Comparison of ENCODE assay signal across 11 cellular contexts in genomic region chr16:24988137-24988535, GRCh38. TPM values are rescaled to one million over a fixed set of nuclear protein-coding genes. Genes with fewer than 3 reads are reported as not detected.
DNase-seq lines count a peak whose midpoint lies in the region; ATAC-seq and TF ChIP-seq lines count a peak whose summit lies in the region.
"Had no signal": no experiment of that assay in that cellular context is flagged by ENCODE, and none has a peak within 500 bp of the region (broad histone marks: within the 10 kb centered on the region; RNA-seq: fewer than 3 reads in every experiment).

No MANE protein-coding gene starts in this region.

- DNase-seq in activated T-cell treated with anti-CD3 and anti-CD28 coated beads, Interleukin-2, amount 50 U/mL, for 24 hours, result no peak
- no peak for DNase-seq in activated T-cell treated with anti-CD3 and anti-CD28 coated beads, Interleukin-2, amount 50 U/mL, for 48 hours
- DNase-seq in brain microvascular endothelial cell (no peak), lung microvascular endothelial cell (ENCODE audit: low read depth in 2 of 2) (peak; percentile 61 to 90), thyroid gland (no peak), NCI-H1417 treated with DMSO at 0.1 percent for 48 hours (lab: John Stamatoyannopoulos, UW) (no peak), amygdala (lab: John Stamatoyannopoulos, UW) (no peak)
- DNase-seq: 8988T; activated CD4-positive, alpha-beta T cell treated with anti-CD3 and anti-CD28 coated beads, Interleukin-2, amount 50 U/mL, for 1 hour; occipital lobe had no signal

- H3K36me3 ChIP-seq in brain microvascular endothelial cell (replicated peaks) (no peaks in the 10 kb centered on the region), thyroid gland (no peaks in the 10 kb centered on the region)

- H3K4me1 Mint-ChIP-seq in activated T-cell treated with anti-CD3 and anti-CD28 coated beads, Interleukin-2, amount 50 U/mL, for 24 hours (ENCODE audit: low read depth), result peaks cover 80% of the 10 kb centered on the region

- H3K27ac ChIP-seq in brain microvascular endothelial cell (peak overlapping the region; percentile 98), thyroid gland (peak overlapping the region in 2 of 3 donors; percentile 64 to 73)

- TF ChIP-seq CTCF in brain microvascular endothelial cell (IDR thresholded peaks at IDR 0.05; ENCODE audit: low read depth, low read length, missing control alignments), result no peak
- TF ChIP-seq CTCF in thyroid gland (IDR thresholded peaks at IDR 0.05), result no peak

- H3K9me3 Mint-ChIP-seq in activated T-cell treated with anti-CD3 and anti-CD28 coated beads, Interleukin-2, amount 50 U/mL, for 24 hours, result no peaks in the 10 kb centered on the region

- in situ Hi-C loops in brain microvascular endothelial cell (cut with HindIII; ENCODE audit: low pct_ligation_motif_present, low sequenced_read_pairs), result no loop called here

- no peaks in the 10 kb centered on the region for H3K27me3 ChIP-seq in brain microvascular endothelial cell (replicated peaks)
- no peaks in the 10 kb centered on the region for H3K27me3 ChIP-seq in thyroid gland

- no peak for ATAC-seq in HG02870 (IDR thresholded peaks at IDR 0.05; ENCODE audit: unreplicated experiment)

- peaks cover 25 to 51% of the 10 kb centered on the region in 2 donors for H3K4me1 ChIP-seq in thyroid gland

- peaks cover 3% of the 10 kb centered on the region for H3K36me3 Mint-ChIP-seq in activated T-cell treated with anti-CD3 and anti-CD28 coated beads, Interleukin-2, amount 50 U/mL, for 24 hours (ENCODE audit: low read depth)

- peak overlapping the region; percentile 23 for H3K27ac Mint-ChIP-seq in activated T-cell treated with anti-CD3 and anti-CD28 coated beads, Interleukin-2, amount 50 U/mL, for 24 hours

- no peaks in the 10 kb centered on the region for H3K9me3 ChIP-seq in thyroid gland

- 55 to 63% methylated on average over 5 of the region's 5 CpGs for WGBS in thyroid gland, 2 donors

- intact Hi-C loops in thyroid gland (cut with DNase I), result no loop called here

- H3K4me3 Mint-ChIP-seq in activated T-cell treated with anti-CD3 and anti-CD28 coated beads, Interleukin-2, amount 50 U/mL, for 24 hours, result no peak overlapping the region

- H3K27me3 Mint-ChIP-seq in activated T-cell treated with anti-CD3 and anti-CD28 coated beads, Interleukin-2, amount 50 U/mL, for 24 hours, result no peaks in the 10 kb centered on the region

- TF ChIP-seq POLR2A in thyroid gland (IDR thresholded peaks at IDR 0.05), result no peak

- no peak overlapping the region for H3K4me3 ChIP-seq in brain microvascular endothelial cell (ENCODE audit: low read depth, low read length)
- no peak overlapping the region for H3K4me3 ChIP-seq in thyroid gland (replicated peaks in 1 of 3)

RNA-seq across cellular contexts. Expression of gene ARHGAP17, which starts 27.0 kb away (rescaled TPM):
- 26.8 and 31.5 TPM in 2 replicates for total RNA-seq in lung microvascular endothelial cell
- total RNA-seq in thyroid gland, result 10 to 100 TPM; 41.7 to 70.4 (median 54.3) TPM

Comparison
In these comparisons a context has a peak if more than half of its experiments do, and no peak if none do; other contexts are left out.
1. DNase-seq: peak in lung microvascular endothelial cell (2 of 2); none in activated T-cell treated with anti-CD3 and anti-CD28 coated beads, Interleukin-2, amount 50 U/mL, for 24 hours (single experiment), activated T-cell treated with anti-CD3 and anti-CD28 coated beads, Interleukin-2, amount 50 U/mL, for 48 hours (0 of 2), brain microvascular endothelial cell (single experiment), thyroid gland (0 of 2), NCI-H1417 treated with DMSO at 0.1 percent for 48 hours (single experiment) and amygdala (0 of 56).